ENCODE assay signal across 14 cellular contexts in the genomic region with DNA sequence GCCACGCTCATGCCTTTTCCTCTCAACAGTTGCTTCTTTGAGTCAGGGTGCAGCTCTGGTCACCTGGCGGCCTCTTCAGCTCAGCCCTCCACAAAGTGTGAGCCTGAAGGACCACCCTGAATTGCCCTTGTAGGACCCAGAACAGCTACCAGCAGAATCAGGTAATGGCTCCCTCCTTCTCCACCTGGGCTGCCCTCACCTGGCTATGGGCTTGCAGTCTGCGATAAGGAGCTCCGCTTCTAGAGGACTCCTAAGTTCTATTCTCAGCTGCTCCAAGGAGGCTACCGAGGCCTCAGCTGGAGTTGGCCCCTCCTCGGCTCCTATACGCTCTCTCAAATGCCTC. TPM values are rescaled to one million over a fixed set of nuclear protein-coding genes. Genes with fewer than 3 reads are reported as not detected.
DNase-seq lines count a peak whose midpoint lies in the region; ATAC-seq and TF ChIP-seq lines count a peak whose summit lies in the region.
"Had no signal": no experiment of that assay in that cellular context is flagged by ENCODE, and none has a peak within 500 bp of the region (broad histone marks: within the 10 kb centered on the region; RNA-seq: fewer than 3 reads in every experiment).

No MANE protein-coding gene starts in this region.

- H3K9me3 ChIP-seq in colonic mucosa (no peaks in the 10 kb centered on the region), lower lobe of right lung (no peaks in the 10 kb centered on the region), A673 (ENCODE audit: low read depth, low read length, poor library complexity, severe bottlenecking) (no peaks in the 10 kb centered on the region), osteoblast (ENCODE audit: low read depth, low read length) (no peaks in the 10 kb centered on the region)
- no peaks in the 10 kb centered on the region for H3K9me3 ChIP-seq in effector memory CD4-positive, alpha-beta T cell (ENCODE audit: control insufficient read depth, low read length)

- no peak overlapping the region for H2AFZ ChIP-seq in osteoblast (ENCODE audit: low read length)

- H3K9ac ChIP-seq in colonic mucosa (ENCODE audit: low read depth in 2 of 2, low read length in 2 of 2), result peak overlapping the region; percentile 20 to 84

- CTCF ChIA-PET in A673 (lab: Charles Lee), result no interaction called here

- H3K27me3 ChIP-seq in colonic mucosa (no peaks in the 10 kb centered on the region), lower lobe of right lung (ENCODE audit: low read depth) (no peaks in the 10 kb centered on the region), A673 (replicated peaks; ENCODE audit: insufficient read depth, low read depth, low read length, poor library complexity) (no peaks in the 10 kb centered on the region), osteoblast (ENCODE audit: insufficient read depth, low read length) (no peaks in the 10 kb centered on the region)
- H3K27me3 ChIP-seq in effector memory CD4-positive, alpha-beta T cell (replicated peaks; ENCODE audit: control insufficient read depth, insufficient read depth, low read length, poor library complexity, severe bottlenecking), result no peaks in the 10 kb centered on the region

- no peak for TF ChIP-seq CTCF in colonic mucosa (IDR thresholded peaks at IDR 0.05)
- TF ChIP-seq CTCF in lower lobe of right lung (IDR thresholded peaks at IDR 0.05), result no peak
- TF ChIP-seq CTCF in A673 (conservative IDR thresholded peaks at IDR 0.05; ENCODE audit: low read depth, low read length), result no peak
- TF ChIP-seq CTCF in osteoblast (IDR thresholded peaks at IDR 0.05; ENCODE audit: extremely low read depth, low read depth, low read length), result no peak

- H3K4me1 ChIP-seq in colonic mucosa (peaks cover 3% of the 10 kb centered on the region), lower lobe of right lung (peaks cover 43% of the 10 kb centered on the region), A673 (ENCODE audit: insufficient read depth, low read length, poor library complexity, severe bottlenecking) (no peaks in the 10 kb centered on the region), osteoblast (ENCODE audit: insufficient read depth, low read length) (no peaks in the 10 kb centered on the region)
- H3K4me1 ChIP-seq in effector memory CD4-positive, alpha-beta T cell (ENCODE audit: control insufficient read depth, insufficient read depth, low read length, poor library complexity, severe bottlenecking), result no peaks in the 10 kb centered on the region

- no TSS peak for BruUV-seq in A673 (replicated peaks; lab: Mats Ljungman, UMichigan)

- ATAC-seq in HG03196 (IDR thresholded peaks at IDR 0.05; ENCODE audit: unreplicated experiment), result peak; percentile 17
- ATAC-seq in lower lobe of right lung, result no peak
- ATAC-seq: Right ventricle myocardium inferior had no signal

- no peaks in the 10 kb centered on the region for H3K79me2 ChIP-seq in osteoblast (ENCODE audit: insufficient read depth, low read length)

- H3K4me2 ChIP-seq in osteoblast (ENCODE audit: insufficient read depth, low read length), result no peak overlapping the region

- H4K20me1 ChIP-seq in osteoblast (ENCODE audit: insufficient read depth, low read length), result no peaks in the 10 kb centered on the region

- intact Hi-C loops in colonic mucosa (cut with DNase I) (no loop called here), lower lobe of right lung (cut with DNase I) (no loop called here), A673 (cut with micrococcal nuclease; ENCODE audit: unreplicated experiment) (no loop called here)

- H3K4me3 ChIP-seq in colonic mucosa (no peak overlapping the region), lower lobe of right lung (no peak overlapping the region), A673 (ENCODE audit: low read depth, low read length, poor library complexity, severe bottlenecking) (no peak overlapping the region), osteoblast (ENCODE audit: insufficient read depth, low read length) (no peak overlapping the region)
- no peak overlapping the region for H3K4me3 ChIP-seq in effector memory CD4-positive, alpha-beta T cell (ENCODE audit: insufficient read depth, low read depth, low read length, poor library complexity, severe bottlenecking)

- POLR2A ChIA-PET in A673 (lab: Charles Lee; ENCODE audit: low non-redundant PET), result no interaction called here

- DNase-seq in colonic mucosa (no peak), lower lobe of right lung (no peak), A673 (ENCODE audit: low spot score) (no peak), osteoblast (ENCODE audit: insufficient read length, low spot score, missing footprints) (no peak)
- no peak for DNase-seq in effector memory CD4-positive, alpha-beta T cell
- DNase-seq: left cardiac atrium; NCI-H1417 treated with DMSO at 0.1 percent for 48 hours; stimulated activated CD4-positive, alpha-beta T cell treated with anti-CD3 and anti-CD28 coated beads, Interleukin-2, amount 100 ng/mL, for 48 hours; stimulated activated naive CD4-positive, alpha-beta T cell treated with Interleukin-2 at 50 U/mL for 16 hours had no signal

- H3K27ac ChIP-seq in colonic mucosa (peak overlapping the region; percentile 97), lower lobe of right lung (peak overlapping the region; percentile 92), temporal lobe (ENCODE audit: low read depth, low read length) (peak overlapping the region; percentile 98), A673 (ENCODE audit: low read depth, low read length, poor library complexity, severe bottlenecking) (no peak overlapping the region), osteoblast (ENCODE audit: low read depth, low read length) (no peak overlapping the region)
- H3K27ac ChIP-seq in effector memory CD4-positive, alpha-beta T cell (ENCODE audit: insufficient read depth, low read length, poor library complexity, severe bottlenecking), result no peak overlapping the region

- no peaks in the 10 kb centered on the region for H3K36me3 ChIP-seq in colonic mucosa
- peaks cover 36% of the 10 kb centered on the region for H3K36me3 ChIP-seq in lower lobe of right lung
- peaks cover 4% of the 10 kb centered on the region for H3K36me3 ChIP-seq in A673 (ENCODE audit: insufficient read depth, low read length, poor library complexity, severe bottlenecking)
- peaks cover 20% of the 10 kb centered on the region for H3K36me3 ChIP-seq in effector memory CD4-positive, alpha-beta T cell (ENCODE audit: control insufficient read depth, insufficient read depth, low read length)
- peaks cover 23% of the 10 kb centered on the region for H3K36me3 ChIP-seq in osteoblast (ENCODE audit: insufficient read depth, low read length)

RNA-seq across cellular contexts. Expression of gene SMIM5, which starts 13.4 kb away (rescaled TPM):
- total RNA-seq in colonic mucosa (10 to 100 TPM in 1 of 2 donors, 1 to 10 TPM in 1; 5.1 to 39.9 TPM), lower lobe of right lung (2.7 TPM), temporal lobe (0.49 TPM), A673 (2021) (0.22 TPM in 1 of 2 replicates, not detected in the other), osteoblast (under 0.01 TPM in 1 of 2 replicates, not detected in the other)
- total RNA-seq: dermis blood vessel endothelial cell, glomerular endothelial cell had no signal

RNA-seq across cellular contexts. Expression of gene RECQL5, which starts 20.4 kb away (rescaled TPM):
- 10 to 100 TPM; 18.7 to 43.1 TPM for total RNA-seq in colonic mucosa
- 39.4 TPM for total RNA-seq in lower lobe of right lung
- 6.6 TPM for total RNA-seq in temporal lobe
- total RNA-seq in A673 (2021), result 30.6 and 39.0 TPM in 2 replicates
- total RNA-seq in osteoblast, result 17.7 and 24.5 TPM in 2 replicates

RNA-seq across cellular contexts. Expression of gene SAP30BP, which starts 20.5 kb away (rescaled TPM):
- total RNA-seq in colonic mucosa (10 to 100 TPM; 68.0 to 68.1 TPM), lower lobe of right lung (73.0 TPM), temporal lobe (36.1 TPM), A673 (2021) (98.1 and 114 TPM in 2 replicates), osteoblast (48.1 and 60.7 TPM in 2 replicates)

RNA-seq across cellular contexts. Expression of gene MYO15B, which starts 59.0 kb away (rescaled TPM):
- total RNA-seq in colonic mucosa (100 to 1,000 TPM; 210 to 462 TPM), lower lobe of right lung (181 TPM), temporal lobe (20.4 TPM), A673 (2021) (9.3 and 14.7 TPM in 2 replicates), osteoblast (0.88 and 1.4 TPM in 2 replicates)

Comparison
In these comparisons a context has a peak if more than half of its experiments do, and no peak if none do; other contexts are left out.
1. H3K27ac ChIP-seq: peak in colonic mucosa (single experiment), lower lobe of right lung (single experiment) and temporal lobe (single experiment); none in A673 (single experiment), effector memory CD4-positive, alpha-beta T cell (single experiment) and osteoblast (single experiment).